8 cellular contexts compared by ENCODE assay signal in genomic region chr13:110714798-110715394, GRCh38. TPM values are rescaled to one million over a fixed set of nuclear protein-coding genes. Genes with fewer than 3 reads are reported as not detected.
DNase-seq lines count a peak whose midpoint lies in the region; ATAC-seq and TF ChIP-seq lines count a peak whose summit lies in the region.

No MANE protein-coding gene starts in this region.

- H3K27ac ChIP-seq in CD8-positive, alpha-beta T cell (ENCODE audit: low read depth, low read length), result peak overlapping the region; percentile 91

- H3K27ac Mint-ChIP-seq in CD8-positive, alpha-beta T cell, result peak overlapping the region; percentile 97
- H3K27ac Mint-ChIP-seq in T-helper 17 cell, result peak overlapping the region; percentile 99

- CTCF ChIA-PET in CD8-positive, alpha-beta T cell (lab: Charles Lee), result interaction anchor here (0.6 to 1.0 kb wide), 3 partner anchors 104 to 153 kb away, joined by 3 read pairs; no protein-coding TSS in a partner anchor

- peak overlapping the region; percentile 100 for H3K4me3 ChIP-seq in CD8-positive, alpha-beta T cell (ENCODE audit: low read depth, low read length)

- H3K4me1 Mint-ChIP-seq in CD8-positive, alpha-beta T cell (ENCODE audit: low read depth), result peaks cover 33% of the 10 kb centered on the region
- peaks cover 33% of the 10 kb centered on the region for H3K4me1 Mint-ChIP-seq in T-helper 17 cell

- no peaks in the 10 kb centered on the region for H3K9me3 ChIP-seq in CD8-positive, alpha-beta T cell (ENCODE audit: low read length)
- no peaks in the 10 kb centered on the region for H3K9me3 ChIP-seq in T-helper 17 cell (ENCODE audit: control insufficient read depth, low read length, poor library complexity, severe bottlenecking)

- no peaks in the 10 kb centered on the region for H3K27me3 ChIP-seq in CD8-positive, alpha-beta T cell (ENCODE audit: insufficient read depth, low read length)

- peak in 6 of 7 experiments; percentile 21 to 62 (median 48) for DNase-seq in CD8-positive, alpha-beta T cell
- DNase-seq in T-helper 17 cell, result peak; percentile 28 to 40 (median 31)
- DNase-seq in cerebellar cortex (ENCODE audit: low spot score), result peak; percentile 59
- no peak for DNase-seq in left lobe of liver (ENCODE audit: low spot score)
- peak; percentile 35 to 42 for DNase-seq in stimulated activated CD4-positive, alpha-beta T cell treated with anti-CD3 and anti-CD28 coated beads, Interleukin-4, amount 100 ng/mL, for 4 hours
- DNase-seq in T1000 (lab: John Stamatoyannopoulos, UW), result no peak

- peaks cover 5% of the 10 kb centered on the region for H3K36me3 ChIP-seq in CD8-positive, alpha-beta T cell (ENCODE audit: insufficient read depth, low read length)

- intact Hi-C loops in CD8-positive, alpha-beta T cell (cut with DNase I, micrococcal nuclease), result loop anchor here (1.0 to 10.0 kb wide), 9 partner anchors 9 to 1870 kb away; partner anchors contain the start of genes ANKRD10 (in 2 of the 2), CARS2 (in 2 of the 2), IRS2 (in 1 of the 2) and NAXD (in 1 of the 2)

- no peaks in the 10 kb centered on the region for H3K9me3 Mint-ChIP-seq in CD8-positive, alpha-beta T cell

- H3K4me3 Mint-ChIP-seq in CD8-positive, alpha-beta T cell, result peak overlapping the region; percentile 99
- peak overlapping the region; percentile 98 for H3K4me3 Mint-ChIP-seq in T-helper 17 cell

- no peaks in the 10 kb centered on the region for H3K27me3 Mint-ChIP-seq in CD8-positive, alpha-beta T cell (ENCODE audit: low read depth)
- H3K27me3 Mint-ChIP-seq in T-helper 17 cell, result no peaks in the 10 kb centered on the region

- POLR2A ChIA-PET in CD8-positive, alpha-beta T cell (lab: Charles Lee), result interaction anchor here (0.7 to 3.2 kb wide), 12 partner anchors 9 to 352 kb away, joined by 3 to 27 read pairs (median 6); partner anchors contain the start of genes ANKRD10, CARS2 and NAXD

- H3K36me3 Mint-ChIP-seq in CD8-positive, alpha-beta T cell, result peaks cover 22% of the 10 kb centered on the region
- peaks cover 2% of the 10 kb centered on the region for H3K36me3 Mint-ChIP-seq in T-helper 17 cell (ENCODE audit: low read depth)

- TF ChIP-seq EP300 in Ishikawa (IDR thresholded peaks at IDR 0.05; ENCODE audit: borderline replicate concordance), result no peak

- TF ChIP-seq CTCF in CD8-positive, alpha-beta T cell (IDR thresholded peaks at IDR 0.05), result no peak

- no peak for ATAC-seq in CD8-positive, alpha-beta T cell
- ATAC-seq in T-helper 17 cell (no peak), left lobe of liver (peak; percentile 4), GM21717 (IDR thresholded peaks at IDR 0.05; ENCODE audit: unreplicated experiment) (no peak)

- H3K4me1 ChIP-seq in CD8-positive, alpha-beta T cell (ENCODE audit: insufficient read depth, low read length), result peaks cover 29% of the 10 kb centered on the region

- TF ChIP-seq RAD21 in Ishikawa (IDR thresholded peaks at IDR 0.05; ENCODE audit: low read depth), result no peak

TF ChIP-seq in Ishikawa, 13 proteins besides CTCF, POLR2A, EP300 and RAD21:
- TF ChIP-seq YY1 (IDR thresholded peaks at IDR 0.05; ENCODE audit: low read depth) (peak; percentile 35; the same call in 1 of the 2 replicates), CEBPB (IDR thresholded peaks at IDR 0.05) (0 out of 2 replicates have a peak, but pooled peaks have one; percentile 3), EGR1 (IDR thresholded peaks at IDR 0.05) (peak; percentile 34; the same call in 1 of the 2 replicates), TCF12 (IDR thresholded peaks at IDR 0.05; ENCODE audit: low read depth) (peak; percentile 59), TAF1 (IDR thresholded peaks at IDR 0.05; ENCODE audit: low read depth) (peak; percentile 46), NFIC (IDR thresholded peaks at IDR 0.05) (no peak)
- TF ChIP-seq, protein P1, sequence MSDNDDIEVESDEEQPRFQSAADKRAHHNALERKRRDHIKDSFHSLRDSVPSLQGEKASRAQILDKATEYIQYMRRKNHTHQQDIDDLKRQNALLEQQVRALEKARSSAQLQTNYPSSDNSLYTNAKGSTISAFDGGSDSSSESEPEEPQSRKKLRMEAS (IDR thresholded peaks at IDR 0.05), result no peak; the same call in none of the 2 replicates
TF ChIP-seq in Ishikawa: peak in this region for 5.

RNA-seq across cellular contexts. Expression of gene ING1, which starts 1.4 kb away (rescaled TPM):
- total RNA-seq in CD8-positive, alpha-beta T cell, result 10 to 100 TPM; 14.9 to 15.6 TPM
- total RNA-seq in T-helper 17 cell, result 10 to 100 TPM; 15.2 to 15.3 TPM
- total RNA-seq in left lobe of liver, result 15.2 TPM

RNA-seq across cellular contexts. Expression of gene CARS2, which starts 9.0 kb away (rescaled TPM):
- 10 to 100 TPM; 48.2 to 48.8 TPM for total RNA-seq in CD8-positive, alpha-beta T cell
- total RNA-seq in T-helper 17 cell, result 10 to 100 TPM; 57.7 to 74.6 TPM
- total RNA-seq in left lobe of liver, result 33.9 TPM

Comparison
In these comparisons a context has a peak if more than half of its experiments do, and no peak if none do; other contexts are left out.
1. DNase-seq: peak in CD8-positive, alpha-beta T cell (6 of 7), T-helper 17 cell (3 of 3), cerebellar cortex (single experiment) and stimulated activated CD4-positive, alpha-beta T cell treated with anti-CD3 and anti-CD28 coated beads, Interleukin-4, amount 100 ng/mL, for 4 hours (2 of 2); none in left lobe of liver (single experiment) and T1000 (single experiment).